8 cellular contexts compared by ENCODE assay signal in the genomic region with DNA sequence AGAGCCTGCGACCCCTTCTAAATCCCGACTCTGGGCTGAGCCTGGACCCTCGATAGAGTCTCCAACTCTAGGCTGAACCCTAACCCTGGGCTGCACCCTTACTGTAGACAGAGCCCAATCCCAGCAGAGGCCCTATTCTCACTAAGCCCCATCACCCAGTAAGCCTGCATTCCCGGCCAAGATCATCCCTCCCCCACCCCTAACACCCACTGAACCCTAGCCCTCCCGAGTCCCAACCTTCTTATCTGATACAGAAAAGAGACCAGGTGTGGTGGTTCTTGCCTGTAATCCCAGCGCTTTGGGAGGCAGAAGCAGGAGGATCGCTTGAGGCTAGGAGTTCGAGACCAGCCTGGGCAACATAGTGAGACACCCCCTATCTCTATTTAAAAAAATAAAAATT. TPM values are rescaled to one million over a fixed set of nuclear protein-coding genes. Genes with fewer than 3 reads are reported as not detected.
DNase-seq lines count a peak whose midpoint lies in the region; ATAC-seq, FAIRE-seq and TF ChIP-seq lines count a peak whose summit lies in the region.

No MANE protein-coding gene starts in this region.

- H3K27me3 Mint-ChIP-seq in activated T-helper 17 cell treated with anti-CD3 and anti-CD28 coated beads, Interleukin-2, amount 50 U/mL, for 72 hours, result no peaks in the 10 kb centered on the region
- H3K27me3 Mint-ChIP-seq in memory B cell, result peaks cover 3% of the 10 kb centered on the region
- no peaks in the 10 kb centered on the region for H3K27me3 Mint-ChIP-seq in Calu3 (ENCODE audit: unreplicated experiment)

- intact Hi-C loops in heart right ventricle (cut with DNase I) (loop anchor here (1.0 to 10.0 kb wide), 6 partner anchors 52 to 79 kb away; a partner anchor contains a TSS), left ventricle myocardium superior (cut with micrococcal nuclease) (loop anchor here (5.0 kb wide), 1 partner anchor 79 kb away; a partner anchor contains a TSS), Calu3 (cut with micrococcal nuclease; ENCODE audit: unreplicated experiment) (no loop called here)

- no peaks in the 10 kb centered on the region for H3K36me3 ChIP-seq in heart right ventricle
- no peaks in the 10 kb centered on the region for H3K36me3 ChIP-seq in suprapubic skin

- 64 to 65% methylated on average over 8 of the region's 8 CpGs for WGBS in heart right ventricle, 2 donors
- WGBS in suprapubic skin, result 65% methylated on average over 8 of the region's 8 CpGs

- H3K27ac ChIP-seq in heart right ventricle (peak overlapping the region in 6 of 10 donors; percentile 50 to 86 (median 64)), suprapubic skin (no peak overlapping the region)

- ATAC-seq in heart right ventricle, result no peak
- ATAC-seq in left ventricle myocardium superior, result no peak
- no peak for ATAC-seq in activated T-helper 17 cell treated with anti-CD3 and anti-CD28 coated beads, Interleukin-2, amount 50 U/mL, for 72 hours (replicated peaks)
- ATAC-seq in memory B cell (ENCODE audit: low read depth), result no peak

- CTCF ChIA-PET in Calu3 (lab: Charles Lee), result interaction anchor here (0.7 to 1.5 kb wide), 3 partner anchors 69 to 127 kb away, joined by 3 to 8 read pairs (median 4); no protein-coding TSS in a partner anchor

- peak overlapping the region; percentile 35 for H3K4me3 Mint-ChIP-seq in activated T-helper 17 cell treated with anti-CD3 and anti-CD28 coated beads, Interleukin-2, amount 50 U/mL, for 72 hours
- H3K4me3 Mint-ChIP-seq in memory B cell, result peak overlapping the region; percentile 68
- no peak overlapping the region for H3K4me3 Mint-ChIP-seq in Calu3 (ENCODE audit: low read depth, unreplicated experiment)

- H3K27ac Mint-ChIP-seq in activated T-helper 17 cell treated with anti-CD3 and anti-CD28 coated beads, Interleukin-2, amount 50 U/mL, for 72 hours, result peak overlapping the region; percentile 28
- H3K27ac Mint-ChIP-seq in memory B cell (no peak overlapping the region), Calu3 (ENCODE audit: unreplicated experiment) (no peak overlapping the region)

- no peak for TF ChIP-seq POLR2A in suprapubic skin (IDR thresholded peaks at IDR 0.05)

- FAIRE-seq in GM19239 (lab: Jason Lieb, UNC), result no peak

- H3K4me3 ChIP-seq in heart right ventricle, result peak overlapping the region in 6 of 10 donors; percentile 39 to 62 (median 56)
- H3K4me3 ChIP-seq in suprapubic skin, result peak overlapping the region; percentile 56

- H3K4me1 ChIP-seq in heart right ventricle, result peaks cover 7 to 79% (median 57%) of the 10 kb centered on the region in 9 donors
- peaks cover 51% of the 10 kb centered on the region for H3K4me1 ChIP-seq in suprapubic skin

- H3K9me3 ChIP-seq in heart right ventricle, result no peaks in the 10 kb centered on the region
- no peaks in the 10 kb centered on the region for H3K9me3 ChIP-seq in suprapubic skin

- no peak for DNase-seq in heart right ventricle
- no peak for DNase-seq in left ventricle myocardium superior
- DNase-seq in memory B cell (ENCODE audit: low spot score in 2 of 2), result no peak
- no peak for DNase-seq in suprapubic skin (ENCODE audit: low spot score in 2 of 2)
- no peak for DNase-seq in Calu3
- DNase-seq in GM19238 (ENCODE audit: insufficient read length, low spot score), result no peak
- DNase-seq in GM19239 (ENCODE audit: insufficient read length, low spot score), result no peak

- H3K27me3 ChIP-seq in heart right ventricle (peaks cover 0 to 5% (median 0%) of the 10 kb centered on the region in 7 donors), suprapubic skin (peaks cover 2% of the 10 kb centered on the region)

- no TSS peak for BruUV-seq in Calu3 (replicated peaks; lab: Mats Ljungman, UMichigan)

- H3K9me3 Mint-ChIP-seq in activated T-helper 17 cell treated with anti-CD3 and anti-CD28 coated beads, Interleukin-2, amount 50 U/mL, for 72 hours, result no peaks in the 10 kb centered on the region
- H3K9me3 Mint-ChIP-seq in memory B cell (no peaks in the 10 kb centered on the region), Calu3 (ENCODE audit: low read depth, unreplicated experiment) (no peaks in the 10 kb centered on the region)

- no peaks in the 10 kb centered on the region for H3K36me3 Mint-ChIP-seq in activated T-helper 17 cell treated with anti-CD3 and anti-CD28 coated beads, Interleukin-2, amount 50 U/mL, for 72 hours (ENCODE audit: low read depth)
- no peaks in the 10 kb centered on the region for H3K36me3 Mint-ChIP-seq in memory B cell
- H3K36me3 Mint-ChIP-seq in Calu3 (ENCODE audit: insufficient read depth, unreplicated experiment), result peaks cover 19% of the 10 kb centered on the region

- H3K4me1 Mint-ChIP-seq in activated T-helper 17 cell treated with anti-CD3 and anti-CD28 coated beads, Interleukin-2, amount 50 U/mL, for 72 hours, result peaks cover 9% of the 10 kb centered on the region
- H3K4me1 Mint-ChIP-seq in memory B cell (peaks cover 18% of the 10 kb centered on the region), Calu3 (ENCODE audit: low read depth, unreplicated experiment) (peaks cover 16% of the 10 kb centered on the region)

- no peak for TF ChIP-seq EP300 in suprapubic skin (IDR thresholded peaks at IDR 0.05)

- TF ChIP-seq CTCF in heart right ventricle (IDR thresholded peaks at IDR 0.05) (no peak), suprapubic skin (IDR thresholded peaks at IDR 0.05) (no peak), Calu3 (IDR thresholded peaks at IDR 0.05; ENCODE audit: unreplicated experiment) (no peak)

RNA-seq across cellular contexts. Expression of a gene that starts 2.6 kb away (rescaled TPM):
- total RNA-seq in heart right ventricle, result 10 to 100 TPM in 1 of 10 donors, 1 to 10 TPM in 9; 2.5 to 13.4 (median 6.1) TPM
- 1 to 10 TPM; 5.0 to 8.9 TPM for polyA plus RNA-seq in heart right ventricle
- 4.8 TPM for total RNA-seq in left ventricle myocardium superior
- total RNA-seq in activated T-helper 17 cell treated with anti-CD3 and anti-CD28 coated beads, Interleukin-2, amount 50 U/mL, for 72 hours, result 10 to 100 TPM; 18.0 to 23.6 TPM
- total RNA-seq in suprapubic skin, result 1 to 10 TPM; 4.8 to 8.3 (median 7.0) TPM
- total RNA-seq in Calu3 (2022), result 4.3 and 5.3 TPM in 2 replicates

RNA-seq across cellular contexts. Expression of a gene that starts 33.4 kb away (rescaled TPM):
- total RNA-seq in heart right ventricle, result 10 to 100 TPM; 14.2 to 48.5 (median 21.1) TPM
- polyA plus RNA-seq in heart right ventricle, result 100 to 1,000 TPM in 1 of 2 donors, 10 to 100 TPM in 1; 28.2 to 211 TPM
- 27.0 TPM for total RNA-seq in left ventricle myocardium superior
- total RNA-seq in activated T-helper 17 cell treated with anti-CD3 and anti-CD28 coated beads, Interleukin-2, amount 50 U/mL, for 72 hours, result 10 to 100 TPM; 47.8 to 79.0 TPM
- total RNA-seq in suprapubic skin, result 10 to 100 TPM; 17.5 to 43.6 (median 28.3) TPM
- 77.1 and 81.2 TPM in 2 replicates for total RNA-seq in Calu3 (2022)
